Comparison of ENCODE assay signal across 1 cellular context in the genomic region with DNA sequence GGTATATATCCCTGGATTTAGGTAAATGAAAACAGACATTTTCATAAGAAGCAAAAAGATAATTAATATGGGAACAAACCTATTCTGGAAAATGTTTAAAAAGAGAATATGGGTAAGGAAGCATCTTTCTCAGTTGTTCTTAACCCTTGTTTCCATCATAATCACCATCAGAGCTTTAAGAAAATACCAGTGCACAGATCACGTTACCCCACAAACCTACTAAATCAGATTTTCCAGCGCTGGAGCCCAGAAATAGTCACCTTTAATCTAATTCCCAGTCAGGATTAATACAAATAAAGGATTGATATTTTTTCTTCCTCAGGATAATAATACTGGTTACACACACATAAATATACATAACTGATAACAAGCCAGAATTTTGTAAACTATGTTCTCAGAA.
TF ChIP-seq lines count a peak whose summit lies in the region.

No MANE protein-coding gene starts in this region.

TF ChIP-seq in GM12878, 131 proteins besides CTCF, POLR2A, EP300 and RAD21 (continued from another document):
- TF ChIP-seq, protein P1, sequence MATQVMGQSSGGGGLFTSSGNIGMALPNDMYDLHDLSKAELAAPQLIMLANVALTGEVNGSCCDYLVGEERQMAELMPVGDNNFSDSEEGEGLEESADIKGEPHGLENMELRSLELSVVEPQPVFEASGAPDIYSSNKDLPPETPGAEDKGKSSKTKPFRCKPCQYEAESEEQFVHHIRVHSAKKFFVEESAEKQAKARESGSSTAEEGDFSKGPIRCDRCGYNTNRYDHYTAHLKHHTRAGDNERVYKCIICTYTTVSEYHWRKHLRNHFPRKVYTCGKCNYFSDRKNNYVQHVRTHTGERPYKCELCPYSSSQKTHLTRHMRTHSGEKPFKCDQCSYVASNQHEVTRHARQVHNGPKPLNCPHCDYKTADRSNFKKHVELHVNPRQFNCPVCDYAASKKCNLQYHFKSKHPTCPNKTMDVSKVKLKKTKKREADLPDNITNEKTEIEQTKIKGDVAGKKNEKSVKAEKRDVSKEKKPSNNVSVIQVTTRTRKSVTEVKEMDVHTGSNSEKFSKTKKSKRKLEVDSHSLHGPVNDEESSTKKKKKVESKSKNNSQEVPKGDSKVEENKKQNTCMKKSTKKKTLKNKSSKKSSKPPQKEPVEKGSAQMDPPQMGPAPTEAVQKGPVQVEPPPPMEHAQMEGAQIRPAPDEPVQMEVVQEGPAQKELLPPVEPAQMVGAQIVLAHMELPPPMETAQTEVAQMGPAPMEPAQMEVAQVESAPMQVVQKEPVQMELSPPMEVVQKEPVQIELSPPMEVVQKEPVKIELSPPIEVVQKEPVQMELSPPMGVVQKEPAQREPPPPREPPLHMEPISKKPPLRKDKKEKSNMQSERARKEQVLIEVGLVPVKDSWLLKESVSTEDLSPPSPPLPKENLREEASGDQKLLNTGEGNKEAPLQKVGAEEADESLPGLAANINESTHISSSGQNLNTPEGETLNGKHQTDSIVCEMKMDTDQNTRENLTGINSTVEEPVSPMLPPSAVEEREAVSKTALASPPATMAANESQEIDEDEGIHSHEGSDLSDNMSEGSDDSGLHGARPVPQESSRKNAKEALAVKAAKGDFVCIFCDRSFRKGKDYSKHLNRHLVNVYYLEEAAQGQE (IDR thresholded peaks at IDR 0.05; ENCODE audit: low read depth, low read length), result no peak
- no peak for TF ChIP-seq BCL11A (IDR thresholded peaks at IDR 0.05; ENCODE audit: low read depth, low read length)
- TF ChIP-seq BACH1 (IDR thresholded peaks at IDR 0.05; ENCODE audit: borderline replicate concordance), result no peak
- TF ChIP-seq, protein P2, sequence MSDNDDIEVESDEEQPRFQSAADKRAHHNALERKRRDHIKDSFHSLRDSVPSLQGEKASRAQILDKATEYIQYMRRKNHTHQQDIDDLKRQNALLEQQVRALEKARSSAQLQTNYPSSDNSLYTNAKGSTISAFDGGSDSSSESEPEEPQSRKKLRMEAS (IDR thresholded peaks at IDR 0.05; ENCODE audit: low read depth, low read length), result no peak
- TF ChIP-seq ETV6 (conservative IDR thresholded peaks at IDR 0.05 in 1 of 2, IDR thresholded peaks at IDR 0.05 in 1 of 2; ENCODE audit: borderline replicate concordance in 1 of 2, low read depth in 1 of 2), result no peak
- TF ChIP-seq, protein P3, sequence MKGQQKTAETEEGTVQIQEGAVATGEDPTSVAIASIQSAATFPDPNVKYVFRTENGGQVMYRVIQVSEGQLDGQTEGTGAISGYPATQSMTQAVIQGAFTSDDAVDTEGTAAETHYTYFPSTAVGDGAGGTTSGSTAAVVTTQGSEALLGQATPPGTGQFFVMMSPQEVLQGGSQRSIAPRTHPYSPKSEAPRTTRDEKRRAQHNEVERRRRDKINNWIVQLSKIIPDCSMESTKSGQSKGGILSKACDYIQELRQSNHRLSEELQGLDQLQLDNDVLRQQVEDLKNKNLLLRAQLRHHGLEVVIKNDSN (IDR thresholded peaks at IDR 0.05; ENCODE audit: borderline replicate concordance, extremely low read length, insufficient read depth, low read depth, low read length), result no peak
- TF ChIP-seq RUNX3 (IDR thresholded peaks at IDR 0.05; ENCODE audit: low read length), result no peak
TF ChIP-seq in GM12878: peak in this region for 0.
